18 cellular contexts compared by ENCODE assay signal in the genomic region with DNA sequence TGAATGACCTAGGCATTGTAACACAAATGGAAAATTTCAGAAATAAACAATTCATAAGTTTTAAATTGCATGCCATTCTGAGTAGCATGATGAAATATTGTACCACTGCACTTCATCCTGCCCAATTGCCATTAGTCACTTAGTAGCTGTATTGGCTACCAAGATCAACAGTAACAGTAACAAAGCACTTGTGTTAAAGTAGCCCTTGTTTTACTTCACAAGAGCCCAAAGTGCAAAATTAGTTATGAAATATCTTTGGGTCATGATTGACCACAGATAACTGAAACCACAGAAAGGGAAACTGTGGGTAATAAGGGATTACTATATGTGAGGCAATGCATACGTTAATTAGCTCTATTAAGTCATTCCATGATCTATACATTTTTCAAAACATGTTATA. TPM values are rescaled to one million over a fixed set of nuclear protein-coding genes. Genes with fewer than 3 reads are reported as not detected.
DNase-seq lines count a peak whose midpoint lies in the region; ATAC-seq, FAIRE-seq and TF ChIP-seq lines count a peak whose summit lies in the region.
"Had no signal": no experiment of that assay in that cellular context is flagged by ENCODE, and none has a peak within 500 bp of the region (broad histone marks: within the 10 kb centered on the region; RNA-seq: fewer than 3 reads in every experiment).

No MANE protein-coding gene starts in this region.

- no peaks in the 10 kb centered on the region for H3K27me3 Mint-ChIP-seq in naive thymus-derived CD8-positive, alpha-beta T cell
- H3K27me3 Mint-ChIP-seq: CD4-positive, alpha-beta memory T cell had no signal

- no peak for FAIRE-seq in bronchial epithelial cell (lab: Jason Lieb, UNC)
- FAIRE-seq: K562 had no signal

- no peaks in the 10 kb centered on the region for H3K4me1 ChIP-seq in upper lobe of right lung
- no peaks in the 10 kb centered on the region for H3K4me1 ChIP-seq in suprapubic skin

- no peak overlapping the region for H3K27ac Mint-ChIP-seq in naive thymus-derived CD8-positive, alpha-beta T cell
- H3K27ac Mint-ChIP-seq: CD4-positive, alpha-beta memory T cell had no signal

- no peak overlapping the region for H3K4me3 Mint-ChIP-seq in naive thymus-derived CD8-positive, alpha-beta T cell
- H3K4me3 Mint-ChIP-seq: CD4-positive, alpha-beta memory T cell had no signal

- POLR2A ChIA-PET in naive thymus-derived CD8-positive, alpha-beta T cell (lab: Charles Lee): no interaction called here

- peak; percentile 56 for ATAC-seq in upper lobe of right lung
- ATAC-seq in HG03571 (IDR thresholded peaks at IDR 0.05; ENCODE audit: unreplicated experiment): no peak
- no peak for ATAC-seq in naive thymus-derived CD8-positive, alpha-beta T cell
- ATAC-seq: K562 had no signal

- H3K9me3 Mint-ChIP-seq in naive thymus-derived CD8-positive, alpha-beta T cell: peaks cover 0 to 3% (median 0%) of the 10 kb centered on the region in 9 donors
- H3K9me3 Mint-ChIP-seq: CD4-positive, alpha-beta memory T cell had no signal

- H3K27ac ChIP-seq in upper lobe of right lung (no peak overlapping the region), suprapubic skin (no peak overlapping the region)

- peak; percentile 38 for DNase-seq in HT1080 (ENCODE audit: low read depth)
- DNase-seq in NOMO-1 (lab: John Stamatoyannopoulos, UW; ENCODE audit: unreplicated experiment in 2 of 2): peak; percentile 32 to 83
- peak; percentile 26 for DNase-seq in bronchial epithelial cell (ENCODE audit: low read depth)
- no peak for DNase-seq in upper lobe of right lung
- DNase-seq in suprapubic skin (ENCODE audit: low spot score in 2 of 2): no peak
- DNase-seq in naive thymus-derived CD8-positive, alpha-beta T cell: no peak
- DNase-seq: ACHN; Calu3; CD4-positive, alpha-beta memory T cell; DMS53; NCI-H1092; NCI-H146; NCI-H2081; NCI-H510A; OCI-M1; SIG-M5 had no signal

- TF ChIP-seq CTCF in bronchial epithelial cell (IDR thresholded peaks at IDR 0.05; ENCODE audit: insufficient read depth, low read length, severe bottlenecking): no peak
- no peak for TF ChIP-seq CTCF in upper lobe of right lung (IDR thresholded peaks at IDR 0.05)
- no peak for TF ChIP-seq CTCF in suprapubic skin (IDR thresholded peaks at IDR 0.05)

- no peak for TF ChIP-seq EP300 in suprapubic skin (IDR thresholded peaks at IDR 0.05)

- H3K36me3 ChIP-seq in bronchial epithelial cell (ENCODE audit: control insufficient read depth, insufficient read depth, low read length): no peaks in the 10 kb centered on the region
- no peaks in the 10 kb centered on the region for H3K36me3 ChIP-seq in upper lobe of right lung
- no peaks in the 10 kb centered on the region for H3K36me3 ChIP-seq in suprapubic skin

- H3K27me3 ChIP-seq in bronchial epithelial cell (ENCODE audit: control insufficient read depth, insufficient read depth, low read length) (no peaks in the 10 kb centered on the region), upper lobe of right lung (no peaks in the 10 kb centered on the region), suprapubic skin (no peaks in the 10 kb centered on the region)

- H3K9me3 ChIP-seq in upper lobe of right lung (no peaks in the 10 kb centered on the region), suprapubic skin (no peaks in the 10 kb centered on the region)

- H3K36me3 Mint-ChIP-seq in naive thymus-derived CD8-positive, alpha-beta T cell: no peaks in the 10 kb centered on the region
- H3K36me3 Mint-ChIP-seq: CD4-positive, alpha-beta memory T cell had no signal

- TF ChIP-seq POLR2A in suprapubic skin (IDR thresholded peaks at IDR 0.05): no peak

- intact Hi-C loops in upper lobe of right lung (cut with DNase I): no loop called here

- 60% methylated on average over 1 of the region's 1 CpG for WGBS in suprapubic skin

- H3K4me1 Mint-ChIP-seq in naive thymus-derived CD8-positive, alpha-beta T cell: no peaks in the 10 kb centered on the region
- H3K4me1 Mint-ChIP-seq: CD4-positive, alpha-beta memory T cell had no signal

- H3K4me3 ChIP-seq in bronchial epithelial cell (ENCODE audit: low read depth, low read length): no peak overlapping the region
- no peak overlapping the region for H3K4me3 ChIP-seq in upper lobe of right lung
- H3K4me3 ChIP-seq in suprapubic skin: no peak overlapping the region
- H3K4me3 ChIP-seq: K562 had no signal

RNA-seq across cellular contexts. Expression of a gene that starts 33.3 kb away (rescaled TPM):
- total RNA-seq in HT1080 (2014; rRNA removed; shearing (Covaris generic)): 0.13 and 0.17 TPM in 2 replicates
- polyA plus RNA-seq in HT1080 (2015; cell fraction: cytosol; rRNA removed): 0.15 and 0.23 TPM in 2 replicates
- 0.11 and 0.19 TPM in 2 replicates for polyA plus RNA-seq in HT1080 (2015; cell fraction: nucleus; rRNA removed)
- total RNA-seq in bronchial epithelial cell (under 0.01 TPM in 1 of 2 replicates, not detected in the other), upper lobe of right lung (2.1 TPM), suprapubic skin (under 1 TPM; 0.25 to 0.72 (median 0.50) TPM)
- total RNA-seq in naive thymus-derived CD8-positive, alpha-beta T cell: not detected
- under 1 TPM in 1 of 3 donors, not detected in 2; 0.12 TPM for polyA plus RNA-seq in naive thymus-derived CD8-positive, alpha-beta T cell
- total RNA-seq: Calu3; CD4-positive, alpha-beta memory T cell; K562 had no signal
- polyA plus RNA-seq: CD4-positive, alpha-beta memory T cell; K562 had no signal

Comparison
In these comparisons a context has a peak if more than half of its experiments do, and no peak if none do; other contexts are left out.
1. DNase-seq: peak in HT1080 (single experiment), NOMO-1 (2 of 2) and bronchial epithelial cell (single experiment); none in upper lobe of right lung (single experiment), suprapubic skin (0 of 2) and naive thymus-derived CD8-positive, alpha-beta T cell (0 of 10).